12 cellular contexts compared by ENCODE assay signal in genomic region chr6:166499350-166500163, GRCh38.
A peak's percentile ranks its signal among the peaks of the same experiment; 100 is the strongest.
DNase-seq lines count a peak whose midpoint lies in the region; ATAC-seq lines count a peak whose summit lies in the region.
"Had no signal": no experiment of that assay in that cellular context is flagged by ENCODE, and none has a peak within 500 bp of the region (broad histone marks: within the 10 kb centered on the region; RNA-seq: fewer than 3 reads in every experiment).

No MANE protein-coding gene starts in this region.

- H3K27me3 Mint-ChIP-seq in activated naive CD8-positive, alpha-beta T cell treated with anti-CD3 and anti-CD28 coated beads, Interleukin-2, amount 50 U/mL, for 24 hours, result no peaks in the 10 kb centered on the region
- H3K27me3 Mint-ChIP-seq: CD4-positive, alpha-beta memory T cell had no signal

- no peak overlapping the region for H3K4me3 Mint-ChIP-seq in activated naive CD8-positive, alpha-beta T cell treated with anti-CD3 and anti-CD28 coated beads, Interleukin-2, amount 50 U/mL, for 24 hours
- H3K4me3 Mint-ChIP-seq: CD4-positive, alpha-beta memory T cell had no signal

- no peak for DNase-seq in activated naive CD8-positive, alpha-beta T cell treated with anti-CD3 and anti-CD28 coated beads, Interleukin-2, amount 50 U/mL, for 24 hours
- DNase-seq in kidney glomerular epithelial cell (lab: John Stamatoyannopoulos, UW) (no peak), DMS79 treated with DMSO at 0.1 percent for 48 hours (lab: John Stamatoyannopoulos, UW) (no peak), 8988T (no peak), HUDEP-2 (lab: John Stamatoyannopoulos, UW; ENCODE audit: unreplicated experiment in 76 of 76) (no peak)
- DNase-seq: activated CD4-positive, CD25-positive, alpha-beta regulatory T cell; CD4-positive, alpha-beta memory T cell; mesendoderm; SIG-M5 had no signal

- peaks cover 2% of the 10 kb centered on the region for H3K36me3 Mint-ChIP-seq in activated naive CD8-positive, alpha-beta T cell treated with anti-CD3 and anti-CD28 coated beads, Interleukin-2, amount 50 U/mL, for 24 hours (ENCODE audit: low read depth)

- H3K4me1 Mint-ChIP-seq in activated naive CD8-positive, alpha-beta T cell treated with anti-CD3 and anti-CD28 coated beads, Interleukin-2, amount 50 U/mL, for 24 hours, result peaks cover 15% of the 10 kb centered on the region

- no peaks in the 10 kb centered on the region for H3K9me3 Mint-ChIP-seq in activated naive CD8-positive, alpha-beta T cell treated with anti-CD3 and anti-CD28 coated beads, Interleukin-2, amount 50 U/mL, for 24 hours

- ATAC-seq in GM18498 (IDR thresholded peaks at IDR 0.05; ENCODE audit: unreplicated experiment) (peak; percentile 78), GM19025 (IDR thresholded peaks at IDR 0.05; ENCODE audit: low read depth, unreplicated experiment) (peak; percentile 68), HG02884 (IDR thresholded peaks at IDR 0.05; ENCODE audit: unreplicated experiment) (peak; percentile 77)
- peak; percentile 45 for ATAC-seq in activated naive CD8-positive, alpha-beta T cell treated with anti-CD3 and anti-CD28 coated beads, Interleukin-2, amount 50 U/mL, for 24 hours

- H3K27ac Mint-ChIP-seq in activated naive CD8-positive, alpha-beta T cell treated with anti-CD3 and anti-CD28 coated beads, Interleukin-2, amount 50 U/mL, for 24 hours, result peak overlapping the region; percentile 33
